ENCODE assay signal across 1 cellular context in the genomic region with DNA sequence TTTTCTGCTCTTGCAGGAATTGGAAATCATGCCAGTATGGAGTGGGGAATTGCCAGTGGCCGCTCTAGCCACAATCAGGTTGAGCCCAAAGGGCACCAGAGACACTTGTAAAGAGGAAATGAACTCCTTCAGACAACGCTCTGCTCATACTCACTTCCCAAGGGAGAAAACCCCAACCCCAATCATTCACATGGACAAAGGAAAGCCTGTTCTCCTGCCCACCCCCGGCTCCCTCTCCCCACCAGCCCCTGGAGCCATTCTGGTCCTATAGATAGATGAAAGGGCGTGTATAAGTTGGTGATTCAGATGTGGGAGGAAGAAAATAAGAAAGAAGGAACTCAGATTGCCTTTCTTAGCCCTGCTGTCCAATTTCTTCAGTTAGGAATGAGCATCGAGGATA.
TF ChIP-seq lines count a peak whose summit lies in the region.

No MANE protein-coding gene starts in this region.

TF ChIP-seq in GM23338, 12 proteins besides CTCF, POLR2A, EP300 and RAD21:
- no peak for TF ChIP-seq NANOG (IDR thresholded peaks at IDR 0.05; ENCODE audit: borderline replicate concordance)
- TF ChIP-seq CREB1 (CRISPR knock-in tag; IDR thresholded peaks at IDR 0.05; ENCODE audit: low read depth): no peak
- no peak for TF ChIP-seq ZNF114 (CRISPR knock-in tag; IDR thresholded peaks at IDR 0.05)
- TF ChIP-seq, protein P1, sequence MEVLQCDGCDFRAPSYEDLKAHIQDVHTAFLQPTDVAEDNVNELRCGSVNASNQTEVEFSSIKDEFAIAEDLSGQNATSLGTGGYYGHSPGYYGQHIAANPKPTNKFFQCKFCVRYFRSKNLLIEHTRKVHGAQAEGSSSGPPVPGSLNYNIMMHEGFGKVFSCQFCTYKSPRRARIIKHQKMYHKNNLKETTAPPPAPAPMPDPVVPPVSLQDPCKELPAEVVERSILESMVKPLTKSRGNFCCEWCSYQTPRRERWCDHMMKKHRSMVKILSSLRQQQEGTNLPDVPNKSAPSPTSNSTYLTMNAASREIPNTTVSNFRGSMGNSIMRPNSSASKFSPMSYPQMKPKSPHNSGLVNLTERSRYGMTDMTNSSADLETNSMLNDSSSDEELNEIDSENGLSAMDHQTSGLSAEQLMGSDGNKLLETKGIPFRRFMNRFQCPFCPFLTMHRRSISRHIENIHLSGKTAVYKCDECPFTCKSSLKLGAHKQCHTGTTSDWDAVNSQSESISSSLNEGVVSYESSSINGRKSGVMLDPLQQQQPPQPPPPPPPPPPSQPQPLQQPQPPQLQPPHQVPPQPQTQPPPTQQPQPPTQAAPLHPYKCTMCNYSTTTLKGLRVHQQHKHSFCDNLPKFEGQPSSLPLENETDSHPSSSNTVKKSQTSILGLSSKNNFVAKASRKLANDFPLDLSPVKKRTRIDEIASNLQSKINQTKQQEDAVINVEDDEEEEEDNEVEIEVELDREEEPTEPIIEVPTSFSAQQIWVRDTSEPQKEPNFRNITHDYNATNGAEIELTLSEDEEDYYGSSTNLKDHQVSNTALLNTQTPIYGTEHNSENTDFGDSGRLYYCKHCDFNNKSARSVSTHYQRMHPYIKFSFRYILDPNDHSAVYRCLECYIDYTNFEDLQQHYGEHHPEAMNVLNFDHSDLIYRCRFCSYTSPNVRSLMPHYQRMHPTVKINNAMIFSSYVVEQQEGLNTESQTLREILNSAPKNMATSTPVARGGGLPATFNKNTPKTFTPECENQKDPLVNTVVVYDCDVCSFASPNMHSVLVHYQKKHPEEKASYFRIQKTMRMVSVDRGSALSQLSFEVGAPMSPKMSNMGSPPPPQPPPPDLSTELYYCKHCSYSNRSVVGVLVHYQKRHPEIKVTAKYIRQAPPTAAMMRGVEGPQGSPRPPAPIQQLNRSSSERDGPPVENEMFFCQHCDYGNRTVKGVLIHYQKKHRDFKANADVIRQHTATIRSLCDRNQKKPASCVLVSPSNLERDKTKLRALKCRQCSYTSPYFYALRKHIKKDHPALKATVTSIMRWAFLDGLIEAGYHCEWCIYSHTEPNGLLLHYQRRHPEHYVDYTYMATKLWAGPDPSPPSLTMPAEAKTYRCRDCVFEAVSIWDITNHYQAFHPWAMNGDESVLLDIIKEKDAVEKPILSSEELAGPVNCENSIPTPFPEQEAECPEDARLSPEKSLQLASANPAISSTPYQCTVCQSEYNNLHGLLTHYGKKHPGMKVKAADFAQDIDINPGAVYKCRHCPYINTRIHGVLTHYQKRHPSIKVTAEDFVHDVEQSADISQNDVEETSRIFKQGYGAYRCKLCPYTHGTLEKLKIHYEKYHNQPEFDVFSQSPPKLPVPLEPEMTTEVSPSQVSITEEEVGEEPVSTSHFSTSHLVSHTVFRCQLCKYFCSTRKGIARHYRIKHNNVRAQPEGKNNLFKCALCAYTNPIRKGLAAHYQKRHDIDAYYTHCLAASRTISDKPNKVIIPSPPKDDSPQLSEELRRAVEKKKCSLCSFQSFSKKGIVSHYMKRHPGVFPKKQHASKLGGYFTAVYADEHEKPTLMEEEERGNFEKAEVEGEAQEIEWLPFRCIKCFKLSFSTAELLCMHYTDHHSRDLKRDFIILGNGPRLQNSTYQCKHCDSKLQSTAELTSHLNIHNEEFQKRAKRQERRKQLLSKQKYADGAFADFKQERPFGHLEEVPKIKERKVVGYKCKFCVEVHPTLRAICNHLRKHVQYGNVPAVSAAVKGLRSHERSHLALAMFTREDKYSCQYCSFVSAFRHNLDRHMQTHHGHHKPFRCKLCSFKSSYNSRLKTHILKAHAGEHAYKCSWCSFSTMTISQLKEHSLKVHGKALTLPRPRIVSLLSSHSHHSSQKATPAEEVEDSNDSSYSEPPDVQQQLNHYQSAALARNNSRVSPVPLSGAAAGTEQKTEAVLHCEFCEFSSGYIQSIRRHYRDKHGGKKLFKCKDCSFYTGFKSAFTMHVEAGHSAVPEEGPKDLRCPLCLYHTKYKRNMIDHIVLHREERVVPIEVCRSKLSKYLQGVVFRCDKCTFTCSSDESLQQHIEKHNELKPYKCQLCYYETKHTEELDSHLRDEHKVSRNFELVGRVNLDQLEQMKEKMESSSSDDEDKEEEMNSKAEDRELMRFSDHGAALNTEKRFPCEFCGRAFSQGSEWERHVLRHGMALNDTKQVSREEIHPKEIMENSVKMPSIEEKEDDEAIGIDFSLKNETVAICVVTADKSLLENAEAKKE (CRISPR knock-in tag; IDR thresholded peaks at IDR 0.05): no peak
- TF ChIP-seq, protein P2, sequence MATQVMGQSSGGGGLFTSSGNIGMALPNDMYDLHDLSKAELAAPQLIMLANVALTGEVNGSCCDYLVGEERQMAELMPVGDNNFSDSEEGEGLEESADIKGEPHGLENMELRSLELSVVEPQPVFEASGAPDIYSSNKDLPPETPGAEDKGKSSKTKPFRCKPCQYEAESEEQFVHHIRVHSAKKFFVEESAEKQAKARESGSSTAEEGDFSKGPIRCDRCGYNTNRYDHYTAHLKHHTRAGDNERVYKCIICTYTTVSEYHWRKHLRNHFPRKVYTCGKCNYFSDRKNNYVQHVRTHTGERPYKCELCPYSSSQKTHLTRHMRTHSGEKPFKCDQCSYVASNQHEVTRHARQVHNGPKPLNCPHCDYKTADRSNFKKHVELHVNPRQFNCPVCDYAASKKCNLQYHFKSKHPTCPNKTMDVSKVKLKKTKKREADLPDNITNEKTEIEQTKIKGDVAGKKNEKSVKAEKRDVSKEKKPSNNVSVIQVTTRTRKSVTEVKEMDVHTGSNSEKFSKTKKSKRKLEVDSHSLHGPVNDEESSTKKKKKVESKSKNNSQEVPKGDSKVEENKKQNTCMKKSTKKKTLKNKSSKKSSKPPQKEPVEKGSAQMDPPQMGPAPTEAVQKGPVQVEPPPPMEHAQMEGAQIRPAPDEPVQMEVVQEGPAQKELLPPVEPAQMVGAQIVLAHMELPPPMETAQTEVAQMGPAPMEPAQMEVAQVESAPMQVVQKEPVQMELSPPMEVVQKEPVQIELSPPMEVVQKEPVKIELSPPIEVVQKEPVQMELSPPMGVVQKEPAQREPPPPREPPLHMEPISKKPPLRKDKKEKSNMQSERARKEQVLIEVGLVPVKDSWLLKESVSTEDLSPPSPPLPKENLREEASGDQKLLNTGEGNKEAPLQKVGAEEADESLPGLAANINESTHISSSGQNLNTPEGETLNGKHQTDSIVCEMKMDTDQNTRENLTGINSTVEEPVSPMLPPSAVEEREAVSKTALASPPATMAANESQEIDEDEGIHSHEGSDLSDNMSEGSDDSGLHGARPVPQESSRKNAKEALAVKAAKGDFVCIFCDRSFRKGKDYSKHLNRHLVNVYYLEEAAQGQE (IDR thresholded peaks at IDR 0.05; ENCODE audit: unreplicated experiment): no peak
- TF ChIP-seq, protein P3, sequence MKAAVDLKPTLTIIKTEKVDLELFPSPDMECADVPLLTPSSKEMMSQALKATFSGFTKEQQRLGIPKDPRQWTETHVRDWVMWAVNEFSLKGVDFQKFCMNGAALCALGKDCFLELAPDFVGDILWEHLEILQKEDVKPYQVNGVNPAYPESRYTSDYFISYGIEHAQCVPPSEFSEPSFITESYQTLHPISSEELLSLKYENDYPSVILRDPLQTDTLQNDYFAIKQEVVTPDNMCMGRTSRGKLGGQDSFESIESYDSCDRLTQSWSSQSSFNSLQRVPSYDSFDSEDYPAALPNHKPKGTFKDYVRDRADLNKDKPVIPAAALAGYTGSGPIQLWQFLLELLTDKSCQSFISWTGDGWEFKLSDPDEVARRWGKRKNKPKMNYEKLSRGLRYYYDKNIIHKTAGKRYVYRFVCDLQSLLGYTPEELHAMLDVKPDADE (IDR thresholded peaks at IDR 0.05): no peak
- TF ChIP-seq EZH2phosphoT487 (IDR thresholded peaks at IDR 0.05; ENCODE audit: unreplicated experiment): no peak
- no peak for TF ChIP-seq STAT1 (IDR thresholded peaks at IDR 0.05; ENCODE audit: unreplicated experiment)
- no peak for TF ChIP-seq ZNF331 (CRISPR knock-in tag; IDR thresholded peaks at IDR 0.05; ENCODE audit: low read depth)
- no peak for TF ChIP-seq EZH2 (IDR thresholded peaks at IDR 0.05; ENCODE audit: low read depth, unreplicated experiment)
- TF ChIP-seq POLR2AphosphoS5 (IDR thresholded peaks at IDR 0.05; ENCODE audit: low read depth): no peak
- TF ChIP-seq JUNB (IDR thresholded peaks at IDR 0.05; ENCODE audit: unreplicated experiment): no peak
